8 cellular contexts compared by ENCODE assay signal in genomic region chr13:52849727-52850395, GRCh38. TPM values are rescaled to one million over a fixed set of nuclear protein-coding genes. Genes with fewer than 3 reads are reported as not detected.
DNase-seq lines count a peak whose midpoint lies in the region; ATAC-seq and TF ChIP-seq lines count a peak whose summit lies in the region.
"Had no signal": no experiment of that assay in that cellular context is flagged by ENCODE, and none has a peak within 500 bp of the region (broad histone marks: within the 10 kb centered on the region; RNA-seq: fewer than 3 reads in every experiment).

No MANE protein-coding gene starts in this region.

- H3K27ac Mint-ChIP-seq in Calu3 (ENCODE audit: unreplicated experiment) = no peak overlapping the region
- H3K27ac Mint-ChIP-seq in GM23338 = no peak overlapping the region
- H3K27ac Mint-ChIP-seq in activated naive CD8-positive, alpha-beta T cell treated with anti-CD3 and anti-CD28 coated beads for 36 hours = no peak overlapping the region
- H3K27ac Mint-ChIP-seq in nephron progenitor cell = no peak overlapping the region

- peaks cover 63% of the 10 kb centered on the region for H3K27me3 ChIP-seq in GM23338 (ENCODE audit: insufficient read depth)

- ATAC-seq in GM23338 (peak; percentile 5), GM19467 (IDR thresholded peaks at IDR 0.05; ENCODE audit: unreplicated experiment) (no peak)

- peaks cover 15% of the 10 kb centered on the region for H3F3A ChIP-seq in GM23338 (replicated peaks; ENCODE audit: low read depth)

- DNase-seq in Calu3 (no peak), GM23338 (ENCODE audit: low spot score) (peak; percentile 54), nephron progenitor cell (no peak)
- DNase-seq in activated naive CD8-positive, alpha-beta T cell treated with anti-CD3 and anti-CD28 coated beads for 36 hours = no peak
- DNase-seq in effector CD4-positive, alpha-beta T cell = no peak
- no peak for DNase-seq in stimulated activated CD4-positive, alpha-beta T cell treated with anti-CD3 and anti-CD28 coated beads, Interleukin-4, amount 100 ng/mL, for 1 hour

- BruUV-seq in Calu3 (replicated peaks; lab: Mats Ljungman, UMichigan) = no TSS peak

- H3K9me2 ChIP-seq in GM23338 (ENCODE audit: insufficient read depth) = no peaks in the 10 kb centered on the region

- no peaks in the 10 kb centered on the region for H3K79me2 ChIP-seq in GM23338 (replicated peaks; ENCODE audit: insufficient read depth)

- H3K27me3 Mint-ChIP-seq in Calu3 (ENCODE audit: unreplicated experiment) = peaks cover 64% of the 10 kb centered on the region
- H3K27me3 Mint-ChIP-seq in GM23338 (ENCODE audit: insufficient read depth, low read depth, poor library complexity) = peaks cover 49% of the 10 kb centered on the region
- H3K27me3 Mint-ChIP-seq in activated naive CD8-positive, alpha-beta T cell treated with anti-CD3 and anti-CD28 coated beads for 36 hours = peaks cover 83% of the 10 kb centered on the region
- peaks cover 70% of the 10 kb centered on the region for H3K27me3 Mint-ChIP-seq in nephron progenitor cell (ENCODE audit: low read depth, poor library complexity)

- H3K9me3 Mint-ChIP-seq in Calu3 (ENCODE audit: low read depth, unreplicated experiment) (peaks cover 3% of the 10 kb centered on the region), GM23338 (peaks cover 10% of the 10 kb centered on the region; the same call in 2 of the 3 replicates), nephron progenitor cell (peaks cover 6% of the 10 kb centered on the region)
- peaks cover 4% of the 10 kb centered on the region for H3K9me3 Mint-ChIP-seq in activated naive CD8-positive, alpha-beta T cell treated with anti-CD3 and anti-CD28 coated beads for 36 hours

- H3K27ac ChIP-seq in GM23338 (ENCODE audit: low read depth) = no peak overlapping the region

- peak overlapping the region; percentile 72 for H3K4me2 ChIP-seq in GM23338

- H3K36me3 Mint-ChIP-seq in Calu3 (ENCODE audit: insufficient read depth, unreplicated experiment) (peaks cover 10% of the 10 kb centered on the region), GM23338 (ENCODE audit: low read depth) (peaks cover 5% of the 10 kb centered on the region), nephron progenitor cell (ENCODE audit: low read depth) (peaks cover 3% of the 10 kb centered on the region)
- H3K36me3 Mint-ChIP-seq in activated naive CD8-positive, alpha-beta T cell treated with anti-CD3 and anti-CD28 coated beads for 36 hours = no peaks in the 10 kb centered on the region

- peak overlapping the region; percentile 84; the same call in 1 of the 2 replicates for H2AFZ ChIP-seq in GM23338

- intact Hi-C loops in Calu3 (cut with micrococcal nuclease; ENCODE audit: unreplicated experiment) = loop anchor here (5.0 kb wide), 1 partner anchor 117 kb away; no protein-coding TSS in a partner anchor

- H4K20me1 ChIP-seq in GM23338 (replicated peaks; ENCODE audit: insufficient read depth) = no peaks in the 10 kb centered on the region; the same call in 1 of the 2 replicates

- H3K4me1 Mint-ChIP-seq in Calu3 (ENCODE audit: low read depth, unreplicated experiment) = peaks cover 21% of the 10 kb centered on the region
- peaks cover 33% of the 10 kb centered on the region for H3K4me1 Mint-ChIP-seq in GM23338
- H3K4me1 Mint-ChIP-seq in activated naive CD8-positive, alpha-beta T cell treated with anti-CD3 and anti-CD28 coated beads for 36 hours = peaks cover 19% of the 10 kb centered on the region
- peaks cover 52% of the 10 kb centered on the region for H3K4me1 Mint-ChIP-seq in nephron progenitor cell

- H3K4me3 Mint-ChIP-seq in Calu3 (ENCODE audit: low read depth, unreplicated experiment) (peak overlapping the region; percentile 78), GM23338 (peak overlapping the region; percentile 86), nephron progenitor cell (peak overlapping the region; percentile 58)
- H3K4me3 Mint-ChIP-seq in activated naive CD8-positive, alpha-beta T cell treated with anti-CD3 and anti-CD28 coated beads for 36 hours = peak overlapping the region; percentile 30

- TF ChIP-seq CTCF in Calu3 (IDR thresholded peaks at IDR 0.05; ENCODE audit: unreplicated experiment) = no peak
- no peak for TF ChIP-seq CTCF in GM23338 (conservative IDR thresholded peaks at IDR 0.05; ENCODE audit: low read depth in 2 of 2)
- no peak for TF ChIP-seq CTCF in nephron progenitor cell (IDR thresholded peaks at IDR 0.05)

- no peaks in the 10 kb centered on the region for H3K36me3 ChIP-seq in GM23338 (ENCODE audit: insufficient read depth)

- H3K4me1 ChIP-seq in GM23338 (ENCODE audit: insufficient read depth) = peaks cover 43% of the 10 kb centered on the region

- H3K4me3 ChIP-seq in GM23338 = peak overlapping the region; percentile 91

- CTCF ChIA-PET in Calu3 (lab: Charles Lee) = no interaction called here

TF ChIP-seq in GM23338, 12 proteins besides CTCF, POLR2A, EP300 and RAD21:
- TF ChIP-seq POLR2AphosphoS5 (IDR thresholded peaks at IDR 0.05; ENCODE audit: low read depth) (no peak), EZH2 (IDR thresholded peaks at IDR 0.05; ENCODE audit: low read depth, unreplicated experiment) (peak; percentile 52)
TF ChIP-seq in GM23338: peak in this region for 1.

RNA-seq across cellular contexts. Expression of gene PCDH8, which starts 1.4 kb away (rescaled TPM):
- not detected in 2 replicates for total RNA-seq in Calu3 (2022)
- total RNA-seq in GM23338 (2014; rRNA removed; shearing (Covaris generic)) = 1.2 and 1.7 TPM in 2 replicates
- 0.36 and 0.83 TPM in 2 replicates for polyA plus RNA-seq in GM23338 (2016; fragmentation: Nextera tagmentation; extraction: Ambion mirVana)
- total RNA-seq in activated naive CD8-positive, alpha-beta T cell treated with anti-CD3 and anti-CD28 coated beads for 36 hours = not detected
- total RNA-seq: Right ventricle myocardium superior had no signal

Comparison
In these comparisons a context has a peak if more than half of its experiments do, and no peak if none do; other contexts are left out.
1. H3K4me3 Mint-ChIP-seq: peak in every context shown above with its lines; median percentile 86 in GM23338; 78 in Calu3; 58 in nephron progenitor cell; 30 in activated naive CD8-positive, alpha-beta T cell treated with anti-CD3 and anti-CD28 coated beads for 36 hours.